Comparison of ENCODE assay signal across 1 cellular context in genomic region chr3:9731206-9732079, GRCh38.
TF ChIP-seq lines count a peak whose summit lies in the region.

Gene BRPF1, plus strand, starts transcription at chr3:9731735. Its CDS starts 2,406 bp downstream, at chr3:9734141.

TF ChIP-seq in WTC11, 78 proteins besides CTCF, POLR2A, EP300 and RAD21 (continued from another document):
- TF ChIP-seq E2F4 (CRISPR knock-in tag; IDR thresholded peaks at IDR 0.05; ENCODE audit: borderline replicate concordance, low read depth) (0 out of 2 replicates have a peak, but pooled peaks have one; percentile 38), NFYB (CRISPR knock-in tag; conservative IDR thresholded peaks at IDR 0.05; ENCODE audit: low read depth) (no peak), ZNF317 (CRISPR knock-in tag; IDR thresholded peaks at IDR 0.05; ENCODE audit: borderline replicate concordance, low read depth) (0 out of 2 replicates have a peak, but pooled peaks have one; percentile 16), PRRX2 (CRISPR knock-in tag; IDR thresholded peaks at IDR 0.05) (no peak; the same call in 1 of the 2 replicates), FOXP1 (CRISPR knock-in tag; IDR thresholded peaks at IDR 0.05; ENCODE audit: borderline replicate concordance) (no peak), PRDM15 (CRISPR knock-in tag; IDR thresholded peaks at IDR 0.05) (peak; percentile 35; the same call in 1 of the 2 replicates), FOXK1 (CRISPR knock-in tag; IDR thresholded peaks at IDR 0.05) (peak; percentile 83; the same call in 1 of the 2 replicates), GABPB1 (CRISPR knock-in tag; IDR thresholded peaks at IDR 0.05) (0 out of 2 replicates have a peak, but pooled peaks have one; percentile 55), PREB (CRISPR knock-in tag; IDR thresholded peaks at IDR 0.05; ENCODE audit: borderline replicate concordance) (no peak), CREM (CRISPR knock-in tag; IDR thresholded peaks at IDR 0.05) (peak; percentile 26; the same call in 1 of the 2 replicates)
